In the genomic region with DNA sequence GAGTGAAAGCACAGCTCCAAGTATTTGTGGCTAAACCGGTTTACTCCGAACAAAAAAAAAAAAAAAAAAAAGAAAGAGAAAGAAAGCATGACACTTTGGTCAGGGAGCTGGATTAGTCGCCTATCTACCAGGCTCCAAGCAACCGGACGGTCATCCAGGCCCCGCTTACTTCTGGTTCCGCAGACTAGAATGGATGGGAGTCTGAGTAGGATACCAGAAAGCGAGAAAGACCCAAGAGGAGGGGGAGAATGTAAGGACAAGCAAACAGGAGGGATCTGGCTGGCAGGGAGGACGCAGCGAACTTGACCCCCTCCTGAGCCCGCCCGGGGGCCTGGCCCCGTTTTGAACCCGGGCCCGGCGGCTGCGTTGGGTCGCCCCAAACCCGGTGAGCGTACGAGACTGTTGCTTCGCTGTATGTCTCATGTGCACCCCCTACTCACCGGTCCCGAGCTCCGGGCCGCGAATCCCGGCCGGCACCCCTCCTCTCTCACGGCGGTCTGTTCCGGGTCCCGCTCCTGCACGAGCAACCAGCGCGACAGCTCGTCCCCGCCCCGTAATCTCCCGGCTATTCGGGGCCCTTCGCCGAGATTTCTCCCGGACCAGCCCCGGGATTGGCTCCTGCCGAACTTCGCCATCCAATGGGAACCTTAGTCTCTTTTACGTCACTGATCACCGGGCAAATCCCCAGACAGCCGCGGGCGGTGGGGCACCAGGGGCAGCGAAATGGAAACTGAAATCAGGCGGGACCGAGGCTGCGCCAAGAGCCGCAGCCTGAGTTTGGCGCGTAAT, we compare ENCODE assay signal across 1 cellular context.
TF ChIP-seq lines count a peak whose summit lies in the region.

TSS of gene TRIM26 (minus strand) at position 542 of the 789 bp plus-strand sequence. CDS start 14,303 bp downstream, outside the sequence.

TF ChIP-seq in HepG2, 621 proteins besides CTCF, POLR2A, EP300 and RAD21 (continued from another document):
- TF ChIP-seq NAIF1 (CRISPR knock-in tag; IDR thresholded peaks at IDR 0.05; ENCODE audit: borderline replicate concordance) (no peak; the same call in 1 of the 2 replicates), ZNF460 (CRISPR knock-in tag; IDR thresholded peaks at IDR 0.05; ENCODE audit: borderline replicate concordance) (no peak), ZNF530 (CRISPR knock-in tag; IDR thresholded peaks at IDR 0.05; ENCODE audit: low read depth) (no peak), SOX5 (CRISPR knock-in tag; IDR thresholded peaks at IDR 0.05; ENCODE audit: borderline replicate concordance) (peak; percentile 45; the same call in 1 of the 2 replicates), SNAI1 (CRISPR knock-in tag; IDR thresholded peaks at IDR 0.05; ENCODE audit: borderline replicate concordance) (no peak), ZNF362 (CRISPR knock-in tag; IDR thresholded peaks at IDR 0.05; ENCODE audit: borderline replicate concordance) (peak; percentile 66; the same call in 1 of the 2 replicates), ZNF101 (CRISPR knock-in tag; IDR thresholded peaks at IDR 0.05; ENCODE audit: borderline replicate concordance, low read depth) (no peak), ZSCAN22 (CRISPR knock-in tag; IDR thresholded peaks at IDR 0.05) (no peak; the same call in 1 of the 2 replicates), TGIF2 (CRISPR knock-in tag; IDR thresholded peaks at IDR 0.05) (no peak), ZBTB21 (CRISPR knock-in tag; IDR thresholded peaks at IDR 0.05) (no peak), ZFP37 (CRISPR knock-in tag; IDR thresholded peaks at IDR 0.05; ENCODE audit: borderline replicate concordance) (peak; percentile 82), ZNF274 (CRISPR knock-in tag; IDR thresholded peaks at IDR 0.05) (peak; percentile 60), WIZ (CRISPR knock-in tag; IDR thresholded peaks at IDR 0.05) (no peak), DNMT1 (CRISPR knock-in tag; IDR thresholded peaks at IDR 0.05) (no peak), NKX3-1 (CRISPR knock-in tag; IDR thresholded peaks at IDR 0.05) (no peak; the same call in 1 of the 2 replicates), PAX8 (CRISPR knock-in tag; IDR thresholded peaks at IDR 0.05; ENCODE audit: borderline replicate concordance) (0 out of 2 replicates have a peak, but pooled peaks have one; percentile 31), IRX3 (CRISPR knock-in tag; IDR thresholded peaks at IDR 0.05; ENCODE audit: borderline replicate concordance, low read depth) (no peak), ZNF773 (CRISPR knock-in tag; IDR thresholded peaks at IDR 0.05; ENCODE audit: borderline replicate concordance) (no peak; the same call in 1 of the 2 replicates), ZNF234 (CRISPR knock-in tag; conservative IDR thresholded peaks at IDR 0.05) (no peak), CHD4 (IDR thresholded peaks at IDR 0.05; ENCODE audit: borderline replicate concordance, low read length) (no peak), ZNF563 (CRISPR knock-in tag; IDR thresholded peaks at IDR 0.05) (peak; percentile 74; the same call in 1 of the 2 replicates), ZNF225 (CRISPR knock-in tag; IDR thresholded peaks at IDR 0.05) (peak; percentile 23; the same call in 1 of the 2 replicates), ZNF768 (CRISPR knock-in tag; IDR thresholded peaks at IDR 0.05) (peak; percentile 62; the same call in 1 of the 2 replicates), JARID2 (CRISPR knock-in tag; IDR thresholded peaks at IDR 0.05; ENCODE audit: insufficient replicate concordance) (no peak), ZFP90 (CRISPR knock-in tag; IDR thresholded peaks at IDR 0.05; ENCODE audit: borderline replicate concordance) (peak; percentile 72), E2F5 (CRISPR knock-in tag; conservative IDR thresholded peaks at IDR 0.05) (0 out of 2 replicates have a peak, but pooled peaks have one; percentile 32), ELK4 (CRISPR knock-in tag; IDR thresholded peaks at IDR 0.05; ENCODE audit: borderline replicate concordance) (no peak), ZNF550 (CRISPR knock-in tag; IDR thresholded peaks at IDR 0.05; ENCODE audit: borderline replicate concordance) (no peak), KDM5A (IDR thresholded peaks at IDR 0.05; ENCODE audit: borderline replicate concordance, low read length) (peak; percentile 62), ZNF557 (CRISPR knock-in tag; IDR thresholded peaks at IDR 0.05) (no peak; the same call in 1 of the 2 replicates), ZSCAN9 (CRISPR knock-in tag; IDR thresholded peaks at IDR 0.05; ENCODE audit: borderline replicate concordance) (no peak; the same call in 1 of the 2 replicates), EHMT2 (IDR thresholded peaks at IDR 0.05; ENCODE audit: borderline replicate concordance, low read depth, low read length) (no peak), ZBTB7B (CRISPR knock-in tag; IDR thresholded peaks at IDR 0.05) (no peak), LCORL (IDR thresholded peaks at IDR 0.05) (no peak), LCORL (CRISPR knock-in tag; IDR thresholded peaks at IDR 0.05) (peak; percentile 32), SCMH1 (CRISPR knock-in tag; IDR thresholded peaks at IDR 0.05; ENCODE audit: borderline replicate concordance) (no peak), SMAD3 (CRISPR knock-in tag; IDR thresholded peaks at IDR 0.05) (peak; percentile 20), ZNF207 (IDR thresholded peaks at IDR 0.05; ENCODE audit: borderline replicate concordance) (no peak), MATR3 (CRISPR knock-in tag; IDR thresholded peaks at IDR 0.05) (no peak), ZBTB38 (CRISPR knock-in tag; IDR thresholded peaks at IDR 0.05) (peak; percentile 74; the same call in 1 of the 2 replicates), AHDC1 (CRISPR knock-in tag; IDR thresholded peaks at IDR 0.05; ENCODE audit: borderline replicate concordance) (peak; percentile 86; the same call in 1 of the 2 replicates), RAD51 (IDR thresholded peaks at IDR 0.05; ENCODE audit: borderline replicate concordance) (no peak), SNRNP70 (IDR thresholded peaks at IDR 0.05; ENCODE audit: low read depth, low read length) (no peak), HOXA5 (CRISPR knock-in tag; IDR thresholded peaks at IDR 0.05) (peak; percentile 92; the same call in 1 of the 2 replicates), SPEN (CRISPR knock-in tag; IDR thresholded peaks at IDR 0.05; ENCODE audit: low read depth) (0 out of 2 replicates have a peak, but pooled peaks have one; percentile 35), MED8 (CRISPR knock-in tag; IDR thresholded peaks at IDR 0.05; ENCODE audit: insufficient replicate concordance) (no peak), ZNF549 (CRISPR knock-in tag; IDR thresholded peaks at IDR 0.05) (no peak; the same call in 1 of the 2 replicates)
- TF ChIP-seq, protein P1, sequence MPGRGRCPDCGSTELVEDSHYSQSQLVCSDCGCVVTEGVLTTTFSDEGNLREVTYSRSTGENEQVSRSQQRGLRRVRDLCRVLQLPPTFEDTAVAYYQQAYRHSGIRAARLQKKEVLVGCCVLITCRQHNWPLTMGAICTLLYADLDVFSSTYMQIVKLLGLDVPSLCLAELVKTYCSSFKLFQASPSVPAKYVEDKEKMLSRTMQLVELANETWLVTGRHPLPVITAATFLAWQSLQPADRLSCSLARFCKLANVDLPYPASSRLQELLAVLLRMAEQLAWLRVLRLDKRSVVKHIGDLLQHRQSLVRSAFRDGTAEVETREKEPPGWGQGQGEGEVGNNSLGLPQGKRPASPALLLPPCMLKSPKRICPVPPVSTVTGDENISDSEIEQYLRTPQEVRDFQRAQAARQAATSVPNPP (CRISPR knock-in tag; IDR thresholded peaks at IDR 0.05) = peak; percentile 84; the same call in 1 of the 2 replicates
TF ChIP-seq in HepG2: peak in this region for 265.
